Comparison of ENCODE assay signal across 18 cellular contexts in the genomic region with DNA sequence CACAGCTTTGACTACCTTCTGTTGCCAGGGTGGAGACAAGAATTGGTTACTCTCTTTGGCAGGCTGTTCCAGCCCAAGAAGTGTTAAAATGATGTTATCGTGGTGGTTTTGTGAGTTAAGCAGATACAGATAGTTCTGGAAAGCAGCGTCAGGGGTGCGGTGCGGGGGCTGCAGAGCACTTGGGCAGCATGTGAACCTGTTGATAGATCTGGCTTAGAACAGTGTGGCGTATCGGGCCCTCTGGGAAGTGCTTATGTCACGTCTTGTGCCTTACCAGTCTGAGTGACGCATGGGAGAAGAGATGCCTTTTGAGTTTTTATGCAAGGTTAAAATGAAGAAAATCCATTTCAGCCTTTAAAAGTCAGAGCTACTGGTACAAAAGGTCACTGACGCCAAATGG.
DNase-seq lines count a peak whose midpoint lies in the region; ATAC-seq and TF ChIP-seq lines count a peak whose summit lies in the region.
"Had no signal": no experiment of that assay in that cellular context is flagged by ENCODE, and none has a peak within 500 bp of the region (broad histone marks: within the 10 kb centered on the region; RNA-seq: fewer than 3 reads in every experiment).

No MANE protein-coding gene starts in this region.

- no peaks in the 10 kb centered on the region for H3K9me3 Mint-ChIP-seq in nephron progenitor cell
- H3K9me3 Mint-ChIP-seq: CD4-positive, alpha-beta memory T cell had no signal

- TF ChIP-seq CTCF in left ventricle myocardium inferior (IDR thresholded peaks at IDR 0.05; ENCODE audit: borderline replicate concordance): no peak
- TF ChIP-seq CTCF in nephron progenitor cell (IDR thresholded peaks at IDR 0.05): no peak
- TF ChIP-seq CTCF in ascending aorta (IDR thresholded peaks at IDR 0.05): no peak

- peak; percentile 90 for ATAC-seq in Right ventricle myocardium inferior

- H3K27me3 ChIP-seq in left ventricle myocardium inferior (ENCODE audit: low read depth): no peaks in the 10 kb centered on the region
- no peaks in the 10 kb centered on the region for H3K27me3 ChIP-seq in MG63
- H3K27me3 ChIP-seq in ascending aorta: no peaks in the 10 kb centered on the region
- H3K27me3 ChIP-seq: BLaER1 treated with 17β-estradiol and CSF1 and Interleukin-3, amounts not matched to agents 10 nM and 100 nM had no signal

- H3K27ac ChIP-seq in left ventricle myocardium inferior (replicated peaks) (peak overlapping the region; percentile 66), ascending aorta (no peak overlapping the region)
- H3K27ac ChIP-seq: BLaER1 treated with 17β-estradiol and CSF1 and Interleukin-3, amounts not matched to agents 10 nM and 100 nM; SJCRH30 had no signal

- no peak overlapping the region for H3K4me3 ChIP-seq in left ventricle myocardium inferior
- no peak overlapping the region for H3K4me3 ChIP-seq in MG63
- no peak overlapping the region for H3K4me3 ChIP-seq in ascending aorta
- H3K4me3 ChIP-seq: BLaER1 treated with 17β-estradiol and CSF1 and Interleukin-3, amounts not matched to agents 10 nM and 100 nM; SJCRH30 had no signal

- peak overlapping the region; percentile 2 for H3K27ac Mint-ChIP-seq in nephron progenitor cell
- H3K27ac Mint-ChIP-seq: CD4-positive, alpha-beta memory T cell had no signal

- peaks cover 25% of the 10 kb centered on the region for H3K4me1 Mint-ChIP-seq in nephron progenitor cell
- H3K4me1 Mint-ChIP-seq: CD4-positive, alpha-beta memory T cell had no signal

- DNase-seq in Right ventricle myocardium inferior (ENCODE audit: missing footprints) (no peak), cardiac septum (ENCODE audit: low spot score) (no peak), left ventricle myocardium inferior (peak; percentile 31), nephron progenitor cell (no peak), MG63 (no peak), ascending aorta (ENCODE audit: low spot score in 2 of 2) (no peak)
- no peak for DNase-seq in stimulated activated CD4-positive, alpha-beta T cell treated with anti-CD3 and anti-CD28 coated beads, Interleukin-4, amount 100 ng/mL, for 4 hours
- DNase-seq: 8988T; Caco-2; CD4-positive, alpha-beta memory T cell; GOT3; Kasumi-1; NCI-H1048; NCI-H1417 treated with DMSO at 0.1 percent for 48 hours; NCI-H187; NCI-H446 treated with DMSO at 0.1 percent for 48 hours; SJCRH30 had no signal

- no peaks in the 10 kb centered on the region for H3K27me3 Mint-ChIP-seq in nephron progenitor cell (ENCODE audit: low read depth, poor library complexity)

- H3K36me3 Mint-ChIP-seq in nephron progenitor cell (ENCODE audit: low read depth): no peaks in the 10 kb centered on the region
- H3K36me3 Mint-ChIP-seq: CD4-positive, alpha-beta memory T cell had no signal

- H3K4me1 ChIP-seq in left ventricle myocardium inferior (peaks cover 45% of the 10 kb centered on the region), ascending aorta (no peaks in the 10 kb centered on the region)
- H3K4me1 ChIP-seq: Caco-2, SJCRH30 had no signal

- H3K9me3 ChIP-seq in left ventricle myocardium inferior (replicated peaks) (no peaks in the 10 kb centered on the region), MG63 (no peaks in the 10 kb centered on the region), ascending aorta (no peaks in the 10 kb centered on the region)
- H3K9me3 ChIP-seq: BLaER1 treated with 17β-estradiol and CSF1 and Interleukin-3, amounts not matched to agents 10 nM and 100 nM; Caco-2; SJCRH30 had no signal

- H3K36me3 ChIP-seq in left ventricle myocardium inferior: no peaks in the 10 kb centered on the region
- no peaks in the 10 kb centered on the region for H3K36me3 ChIP-seq in MG63
- no peaks in the 10 kb centered on the region for H3K36me3 ChIP-seq in ascending aorta
- H3K36me3 ChIP-seq: BLaER1 treated with 17β-estradiol and CSF1 and Interleukin-3, amounts not matched to agents 10 nM and 100 nM; SJCRH30 had no signal

- intact Hi-C loops in Right ventricle myocardium inferior (cut with DNase I): no loop called here
- intact Hi-C loops in cardiac septum (cut with DNase I): no loop called here
- intact Hi-C loops in left ventricle myocardium inferior (cut with micrococcal nuclease): no loop called here
- intact Hi-C loops in ascending aorta (cut with DNase I): no loop called here

- no peak overlapping the region for H3K4me3 Mint-ChIP-seq in nephron progenitor cell
- H3K4me3 Mint-ChIP-seq: CD4-positive, alpha-beta memory T cell had no signal
